8 cellular contexts compared by ENCODE assay signal in genomic region chr1:86395771-86396502, GRCh38. TPM values are rescaled to one million over a fixed set of nuclear protein-coding genes. Genes with fewer than 3 reads are reported as not detected.
DNase-seq lines count a peak whose midpoint lies in the region; ATAC-seq and TF ChIP-seq lines count a peak whose summit lies in the region.

Gene ODF2L (minus strand): TSS chr1:86396323. CDS start chr1:86387027, 9,296 bp downstream.

- H3K4me2 ChIP-seq in BLaER1, result peak within 1 kb of the TSS; percentile 77

- H3K9me3 ChIP-seq in BLaER1 (no peaks in the 10 kb centered on the region), left lung (no peaks in the 10 kb centered on the region)

- no peak for TF ChIP-seq CTCF in left lung (IDR thresholded peaks at IDR 0.05)

- H3K36me3 ChIP-seq in BLaER1 (no peaks in the 10 kb centered on the region), left lung (no peaks in the 10 kb centered on the region)

- H3K4me3 ChIP-seq in BLaER1 (peak within 1 kb of the TSS; percentile 90), left lung (peak within 1 kb of the TSS; percentile 83 to 91)

- H3K27me3 ChIP-seq in BLaER1 (no peaks in the 10 kb centered on the region), left lung (no peaks in the 10 kb centered on the region)

- peak; percentile 100 for ATAC-seq in GM19372 (IDR thresholded peaks at IDR 0.05; ENCODE audit: low read depth, unreplicated experiment)
- ATAC-seq in HG03558 (IDR thresholded peaks at IDR 0.05; ENCODE audit: extremely low read depth, unreplicated experiment), result peak; percentile 99
- peak; percentile 100 for ATAC-seq in left lung

- H3K27ac ChIP-seq in BLaER1 (peak within 1 kb of the TSS; percentile 64), left lung (peak within 1 kb of the TSS; percentile 77 to 86)

- peaks cover 16% of the 10 kb centered on the region for H3K4me1 ChIP-seq in BLaER1
- H3K4me1 ChIP-seq in left lung, result peaks cover 3 to 30% of the 10 kb centered on the region in 2 donors

- DNase-seq in NCI-H748 treated with DMSO at 0.1 percent for 48 hours (lab: John Stamatoyannopoulos, UW) (peak; percentile 54), dedifferentiated amniotic fluid mesenchymal stem cell (ENCODE audit: extremely low spot score) (peak; percentile 79), left lung (peak; percentile 95 to 98)
- peak; percentile 75 to 84 for DNase-seq in activated CD4-positive, alpha-beta T cell treated with anti-CD3 and anti-CD28 coated beads, Interleukin-2, amount 50 U/mL, for 24 hours (ENCODE audit: low read depth in 1 of 2, low spot score in 1 of 2)
- peak; percentile 80 to 81 for DNase-seq in stimulated activated CD4-positive, alpha-beta T cell treated with anti-CD3 and anti-CD28 coated beads, Interleukin-2, amount 100 ng/mL, for 48 hours

- H3K9ac ChIP-seq in BLaER1, result peak within 1 kb of the TSS; percentile 74

- no peaks in the 10 kb centered on the region for H4K20me1 ChIP-seq in BLaER1

- intact Hi-C loops in left lung (cut with DNase I), result no loop called here

RNA-seq across cellular contexts. Expression of gene ODF2L, which starts in this region (rescaled TPM):
- total RNA-seq in left lung, result 10 to 100 TPM; 37.9 to 46.3 TPM

Comparison
In these comparisons a context has a peak if more than half of its experiments do, and no peak if none do; other contexts are left out.
1. Peak in every context shown above with its lines: DNase-seq, ATAC-seq, H3K4me3 ChIP-seq and H3K27ac ChIP-seq.